In genomic region chr2:190443055-190443454, GRCh38 we compare ENCODE assay signal across 15 cellular contexts. TPM values are rescaled to one million over a fixed set of nuclear protein-coding genes. Genes with fewer than 3 reads are reported as not detected.
DNase-seq lines count a peak whose midpoint lies in the region; TF ChIP-seq lines count a peak whose summit lies in the region.
"Had no signal": no experiment of that assay in that cellular context is flagged by ENCODE, and none has a peak within 500 bp of the region (broad histone marks: within the 10 kb centered on the region; RNA-seq: fewer than 3 reads in every experiment).

No MANE protein-coding gene starts in this region.

- H3K4me3 ChIP-seq in Karpas-422 (ENCODE audit: low read length) (peak overlapping the region; percentile 64), fibroblast of mammary gland (ENCODE audit: control insufficient read depth, low read depth, low read length) (no peak overlapping the region), sigmoid colon (no peak overlapping the region), endodermal cell (ENCODE audit: low read length) (no peak overlapping the region), esophagus squamous epithelium (no peak overlapping the region)

- no peak for TF ChIP-seq POLR2A in sigmoid colon (IDR thresholded peaks at IDR 0.05)
- TF ChIP-seq POLR2A in esophagus squamous epithelium (IDR thresholded peaks at IDR 0.05): no peak

- no peak for TF ChIP-seq EP300 in sigmoid colon (IDR thresholded peaks at IDR 0.05)

- H3K27me3 Mint-ChIP-seq in activated naive CD8-positive, alpha-beta T cell: no peaks in the 10 kb centered on the region
- no peaks in the 10 kb centered on the region for H3K27me3 Mint-ChIP-seq in activated naive CD8-positive, alpha-beta T cell treated with anti-CD3 and anti-CD28 coated beads for 36 hours
- H3K27me3 Mint-ChIP-seq in endodermal cell (ENCODE audit: insufficient read depth): no peaks in the 10 kb centered on the region

- H3K4me1 Mint-ChIP-seq in activated naive CD8-positive, alpha-beta T cell (ENCODE audit: low read depth): peaks cover 93% of the 10 kb centered on the region
- H3K4me1 Mint-ChIP-seq in activated naive CD8-positive, alpha-beta T cell treated with anti-CD3 and anti-CD28 coated beads for 36 hours: peaks cover 58% of the 10 kb centered on the region
- H3K4me1 Mint-ChIP-seq in endodermal cell: no peaks in the 10 kb centered on the region

- H3K27ac ChIP-seq in Karpas-422 (ENCODE audit: low read length): peak overlapping the region; percentile 90
- peak overlapping the region in 3 of 4 donors; percentile 2 to 59 (median 51) for H3K27ac ChIP-seq in sigmoid colon
- H3K27ac ChIP-seq in endodermal cell (ENCODE audit: low read depth, low read length): no peak overlapping the region
- no peak overlapping the region for H3K27ac ChIP-seq in esophagus squamous epithelium

- H3K27me3 ChIP-seq in Karpas-422 (ENCODE audit: low read length): no peaks in the 10 kb centered on the region
- H3K27me3 ChIP-seq in sigmoid colon: no peaks in the 10 kb centered on the region
- H3K27me3 ChIP-seq in endodermal cell (ENCODE audit: control insufficient read depth, insufficient read depth, low read length, poor library complexity, severe bottlenecking): no peaks in the 10 kb centered on the region
- no peaks in the 10 kb centered on the region for H3K27me3 ChIP-seq in esophagus squamous epithelium

- 88 to 91% methylated on average over 2 of the region's 2 CpGs for WGBS in sigmoid colon, 2 donors
- WGBS in endodermal cell (ENCODE audit: insufficient coverage in 1 of 2, insufficient read length in 1 of 2), 2 experiments: 100% methylated on average over 2 of the region's 2 CpGs; no CpG with 5 or more reads in 1 of the 2 experiments
- 67 to 68% methylated on average over 2 of the region's 2 CpGs for WGBS in esophagus squamous epithelium, 2 donors

- peak overlapping the region; percentile 31 for H3K27ac Mint-ChIP-seq in activated naive CD8-positive, alpha-beta T cell
- H3K27ac Mint-ChIP-seq in activated naive CD8-positive, alpha-beta T cell treated with anti-CD3 and anti-CD28 coated beads for 36 hours: no peak overlapping the region
- H3K27ac Mint-ChIP-seq in endodermal cell: no peak overlapping the region

- DNase-seq in activated naive CD8-positive, alpha-beta T cell treated with anti-CD3 and anti-CD28 coated beads for 36 hours: no peak
- no peak for DNase-seq in Karpas-422
- peak; percentile 16 for DNase-seq in fibroblast of mammary gland (ENCODE audit: low read depth)
- no peak for DNase-seq in sigmoid colon
- no peak for DNase-seq in endodermal cell
- DNase-seq in esophagus squamous epithelium (lab: John Stamatoyannopoulos, UW): no peak
- DNase-seq in NK-92 treated with Interleukin-12 subunit alpha and Interleukin-12 subunit beta, amount 100 ng/mL, for 24 hours (lab: John Stamatoyannopoulos, UW): no peak
- DNase-seq: 8988T, COR-L47, DMS 273 treated with DMSO at 0.1 percent for 48 hours, DND-41, NCI-H1105, NCI-H1694 had no signal

- H3K9ac ChIP-seq in Karpas-422 (ENCODE audit: low read length) (peak overlapping the region; percentile 67), endodermal cell (ENCODE audit: extremely low read depth, low read length, poor library complexity, severe bottlenecking) (no peak overlapping the region)

- H3K9me3 Mint-ChIP-seq in activated naive CD8-positive, alpha-beta T cell (ENCODE audit: low read depth): no peaks in the 10 kb centered on the region
- no peaks in the 10 kb centered on the region for H3K9me3 Mint-ChIP-seq in activated naive CD8-positive, alpha-beta T cell treated with anti-CD3 and anti-CD28 coated beads for 36 hours
- H3K9me3 Mint-ChIP-seq in endodermal cell: no peaks in the 10 kb centered on the region
- H3K9me3 Mint-ChIP-seq: CD14-positive monocyte had no signal

- peaks cover 8% of the 10 kb centered on the region for H3K36me3 Mint-ChIP-seq in activated naive CD8-positive, alpha-beta T cell
- peaks cover 16% of the 10 kb centered on the region for H3K36me3 Mint-ChIP-seq in activated naive CD8-positive, alpha-beta T cell treated with anti-CD3 and anti-CD28 coated beads for 36 hours
- no peaks in the 10 kb centered on the region for H3K36me3 Mint-ChIP-seq in endodermal cell (ENCODE audit: low read depth)

- H3K4me1 ChIP-seq in Karpas-422 (ENCODE audit: low read length) (peaks cover 71% of the 10 kb centered on the region), sigmoid colon (peaks cover 0 to 55% (median 51%) of the 10 kb centered on the region in 4 donors), endodermal cell (ENCODE audit: control insufficient read depth, insufficient read depth, low read length) (no peaks in the 10 kb centered on the region), esophagus squamous epithelium (peaks cover 7 to 66% (median 12%) of the 10 kb centered on the region in 3 donors)

- intact Hi-C loops in sigmoid colon (cut with DNase I): no loop called here
- intact Hi-C loops in esophagus squamous epithelium (cut with DNase I): no loop called here

- H3K36me3 ChIP-seq in Karpas-422 (ENCODE audit: insufficient read depth, low read length) (no peaks in the 10 kb centered on the region), sigmoid colon (no peaks in the 10 kb centered on the region), endodermal cell (ENCODE audit: control insufficient read depth, insufficient read depth, low read length) (no peaks in the 10 kb centered on the region), esophagus squamous epithelium (peaks cover 0 to 12% (median 0%) of the 10 kb centered on the region in 3 donors)

- H2AFZ ChIP-seq in Karpas-422 (ENCODE audit: low read length): no peak overlapping the region

- H3K4me2 ChIP-seq in Karpas-422 (ENCODE audit: low read depth, low read length, poor library complexity, severe bottlenecking): peak overlapping the region; percentile 76

- H3K4me3 Mint-ChIP-seq in activated naive CD8-positive, alpha-beta T cell: no peak overlapping the region
- no peak overlapping the region for H3K4me3 Mint-ChIP-seq in activated naive CD8-positive, alpha-beta T cell treated with anti-CD3 and anti-CD28 coated beads for 36 hours
- no peak overlapping the region for H3K4me3 Mint-ChIP-seq in endodermal cell
- H3K4me3 Mint-ChIP-seq: CD14-positive monocyte had no signal

- no peaks in the 10 kb centered on the region for H4K20me1 ChIP-seq in Karpas-422 (ENCODE audit: insufficient read depth, low read depth, low read length)

- no peaks in the 10 kb centered on the region for H3K9me3 ChIP-seq in Karpas-422 (ENCODE audit: low read length)
- no peaks in the 10 kb centered on the region for H3K9me3 ChIP-seq in sigmoid colon
- H3K9me3 ChIP-seq in endodermal cell (ENCODE audit: control insufficient read depth, low read length): no peaks in the 10 kb centered on the region
- no peaks in the 10 kb centered on the region for H3K9me3 ChIP-seq in esophagus squamous epithelium

- TF ChIP-seq CTCF in fibroblast of mammary gland (conservative IDR thresholded peaks at IDR 0.05; ENCODE audit: control insufficient read depth, insufficient read depth, low read depth, low read length) (no peak), sigmoid colon (IDR thresholded peaks at IDR 0.05) (no peak), endodermal cell (conservative IDR thresholded peaks at IDR 0.05) (no peak), esophagus squamous epithelium (IDR thresholded peaks at IDR 0.05) (no peak)

- no peaks in the 10 kb centered on the region for H3K9me2 ChIP-seq in Karpas-422 (replicated peaks; ENCODE audit: insufficient read depth, low read length)

- H3K79me2 ChIP-seq in Karpas-422 (ENCODE audit: low read length): peaks cover 98% of the 10 kb centered on the region

RNA-seq across cellular contexts. Expression of gene MFSD6, which starts 34.9 kb away (rescaled TPM):
- total RNA-seq in activated naive CD8-positive, alpha-beta T cell treated with anti-CD3 and anti-CD28 coated beads for 36 hours: 10 to 100 TPM; 45.6 to 51.1 TPM
- 65.5 and 65.9 TPM in 2 replicates for total RNA-seq in Karpas-422 (2014; rRNA removed; shearing (Covaris generic); ENCODE audit: low replicate concordance)
- total RNA-seq in sigmoid colon (10 to 100 TPM; 46.7 to 87.5 (median 60.1) TPM), endodermal cell (1 to 10 TPM; 1.2 to 3.2 TPM), esophagus squamous epithelium (100 to 1,000 TPM in 3 of 4 donors, 10 to 100 TPM in 1; 81.2 to 157 (median 133) TPM)
- polyA plus RNA-seq in sigmoid colon: 10 to 100 TPM in 1 of 3 donors, 1 to 10 TPM in 2; 8.4 to 23.0 (median 8.8) TPM
- polyA plus RNA-seq in endodermal cell (2013, experiment 1 of 2): 0.82 TPM
- 0.70 TPM for polyA plus RNA-seq in endodermal cell (2013, experiment 2 of 2)

Comparison
In these comparisons a context has a peak if more than half of its experiments do, and no peak if none do; other contexts are left out.
1. H3K27ac ChIP-seq: peak in Karpas-422 (single experiment) and sigmoid colon (3 of 4); none in endodermal cell (single experiment) and esophagus squamous epithelium (0 of 4).
2. RNA of gene MFSD6, which starts 34.9 kb away (total RNA-seq): 81.2 to 157 TPM in esophagus squamous epithelium, 65.5 to 65.9 TPM in Karpas-422, 46.7 to 87.5 TPM in sigmoid colon and 45.6 to 51.1 TPM in activated naive CD8-positive, alpha-beta T cell treated with anti-CD3 and anti-CD28 coated beads for 36 hours; 1.2 to 3.2 TPM in endodermal cell; every median in the first group is over 10 times any median in the second.